ENCODE assay signal across 8 cellular contexts in the genomic region with DNA sequence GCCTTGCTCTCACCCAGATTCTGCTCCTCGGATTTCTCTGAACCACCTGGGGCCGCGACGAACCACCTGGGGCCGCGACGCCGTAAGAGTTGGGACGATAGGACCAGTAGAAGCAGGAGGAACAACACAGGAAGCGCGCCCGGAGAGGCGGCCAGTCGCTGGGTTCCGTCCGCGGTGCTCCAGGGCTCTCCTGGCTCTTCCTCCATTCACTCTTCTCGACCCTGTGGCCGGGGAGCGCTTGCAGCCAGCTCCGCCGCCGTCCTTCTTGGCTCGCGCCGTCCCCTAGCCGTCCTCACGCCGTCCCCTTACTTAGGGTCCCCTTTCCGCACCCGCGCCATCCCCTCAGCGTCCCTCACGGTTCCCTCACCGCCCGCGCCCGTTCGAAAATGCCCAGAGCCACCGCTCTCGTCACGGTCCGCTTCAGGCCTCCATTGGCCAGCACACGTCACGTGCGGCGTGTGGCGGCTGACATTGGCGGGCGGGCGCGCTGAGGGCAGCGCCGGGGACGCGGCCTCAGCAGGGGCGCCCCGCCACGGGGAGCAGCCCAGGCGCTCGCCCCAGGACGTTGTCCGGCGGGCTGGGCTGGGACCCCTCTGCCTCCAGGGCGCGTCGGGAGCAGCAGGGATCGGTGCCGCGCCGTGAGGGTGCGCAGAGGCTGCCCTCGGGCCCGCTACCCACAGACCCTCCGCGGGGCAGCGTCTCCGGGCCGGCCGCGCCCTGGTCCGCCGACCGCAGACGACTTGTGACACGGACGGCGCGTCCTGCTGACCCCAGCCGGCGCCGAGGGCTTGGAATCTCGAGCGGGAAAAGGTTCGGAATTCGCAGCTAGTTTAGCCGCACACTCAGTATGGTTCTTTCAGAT. TPM values are rescaled to one million over a fixed set of nuclear protein-coding genes. Genes with fewer than 3 reads are reported as not detected.
DNase-seq lines count a peak whose midpoint lies in the region; ATAC-seq and TF ChIP-seq lines count a peak whose summit lies in the region.

No MANE protein-coding gene starts in this region.

- H3K27me3 ChIP-seq in RWPE2 (ENCODE audit: insufficient read depth, poor library complexity, severe bottlenecking), result no peaks in the 10 kb centered on the region
- H3K27me3 ChIP-seq in gastroesophageal sphincter, result no peaks in the 10 kb centered on the region
- H3K27me3 ChIP-seq in neutrophil, result peaks cover 36% of the 10 kb centered on the region

- H3K27ac ChIP-seq in RWPE2 (ENCODE audit: poor library complexity, severe bottlenecking) (peak overlapping the region; percentile 43), gastroesophageal sphincter (peak overlapping the region; percentile 83 to 93 (median 90)), neutrophil (peak overlapping the region; percentile 41)

- ATAC-seq in GM21737 (IDR thresholded peaks at IDR 0.05; ENCODE audit: unreplicated experiment), result peak; percentile 99
- ATAC-seq in RWPE2 (ENCODE audit: low read depth), result peak; percentile 98
- peak; percentile 100 for ATAC-seq in gastroesophageal sphincter

- H3K4me1 ChIP-seq in RWPE2 (ENCODE audit: insufficient read depth, poor library complexity, severe bottlenecking) (peaks cover 10% of the 10 kb centered on the region), gastroesophageal sphincter (peaks cover 0 to 26% (median 0%) of the 10 kb centered on the region in 3 donors), neutrophil (ENCODE audit: control insufficient read depth in 1 of 2, insufficient read depth in 1 of 2, low read depth in 1 of 2, low read length in 1 of 2) (peaks cover 10 to 14% of the 10 kb centered on the region in 2 experiments)

- peak; percentile 93 to 96 for TF ChIP-seq POLR2A in gastroesophageal sphincter (IDR thresholded peaks at IDR 0.05)

- H3K36me3 ChIP-seq in RWPE2 (ENCODE audit: low read depth) (no peaks in the 10 kb centered on the region), gastroesophageal sphincter (no peaks in the 10 kb centered on the region), neutrophil (no peaks in the 10 kb centered on the region)

- no peaks in the 10 kb centered on the region for H3K9me3 ChIP-seq in RWPE2 (ENCODE audit: severe bottlenecking)
- H3K9me3 ChIP-seq in gastroesophageal sphincter, result no peaks in the 10 kb centered on the region
- peaks cover 6% of the 10 kb centered on the region for H3K9me3 ChIP-seq in neutrophil

- DNase-seq in Daoy (ENCODE audit: low read depth) (peak; percentile 97), KG1 (lab: John Stamatoyannopoulos, UW) (peak; percentile 70), RWPE2 (ENCODE audit: low spot score) (peak; percentile 85), activated gamma-delta T cell treated with Interleukin-2 at 50 U/mL for 16 hours (peak; percentile 74), superior temporal gyrus (ENCODE audit: extremely low spot score) (peak; percentile 92)

- WGBS in gastroesophageal sphincter (ENCODE audit: low coverage in 1 of 2), 2 donors, result 0% methylated on average over 1 of the region's 97 CpGs; no CpG with 5 or more reads in 1 of the 2 donors

- TF ChIP-seq EP300 in gastroesophageal sphincter (IDR thresholded peaks at IDR 0.05), result no peak

- H3K4me3 ChIP-seq in RWPE2 (ENCODE audit: severe bottlenecking) (peak overlapping the region; percentile 71), gastroesophageal sphincter (peak overlapping the region; percentile 95 to 96), neutrophil (ENCODE audit: low read depth in 1 of 2, low read length in 1 of 2) (peak overlapping the region; percentile 69 to 85)

- TF ChIP-seq CTCF in RWPE2 (IDR thresholded peaks at IDR 0.05; ENCODE audit: poor library complexity, severe bottlenecking), result no peak
- peak in 1 of 4 experiments; percentile 5 for TF ChIP-seq CTCF in gastroesophageal sphincter (IDR thresholded peaks at IDR 0.05)
- TF ChIP-seq CTCF in neutrophil (IDR thresholded peaks at IDR 0.05), result no peak

RNA-seq across cellular contexts. Expression of gene PTPDC1, which starts 53.7 kb away (rescaled TPM):
- total RNA-seq in Daoy (2014; rRNA removed; shearing (Covaris generic)), result 8.6 and 10.6 TPM in 2 replicates
- 10 to 100 TPM; 10.6 to 33.6 (median 21.6) TPM for total RNA-seq in gastroesophageal sphincter

Comparison
In these comparisons a context has a peak if more than half of its experiments do, and no peak if none do; other contexts are left out.
1. Peak in every context shown above with its lines: DNase-seq, ATAC-seq, H3K4me3 ChIP-seq and H3K27ac ChIP-seq.